1 cellular context compared by ENCODE assay signal in the genomic region with DNA sequence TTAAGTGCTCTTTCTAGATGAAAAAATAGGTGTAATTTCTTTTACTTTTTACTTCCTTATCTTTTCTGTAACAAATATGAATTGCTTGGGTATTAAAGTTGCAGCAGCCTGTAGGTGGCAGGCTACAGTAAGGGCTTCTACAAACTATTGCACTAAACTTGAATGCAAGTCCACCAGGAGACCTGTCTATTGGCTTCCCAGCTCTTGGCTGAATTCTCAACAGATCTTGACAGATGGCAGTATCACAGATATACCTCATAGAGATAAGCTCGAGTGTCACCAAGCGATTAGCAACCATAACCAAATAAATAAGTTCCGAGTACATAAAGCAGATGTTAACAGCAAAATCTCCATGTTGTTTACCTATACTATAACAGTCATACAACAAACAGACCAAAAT.
TF ChIP-seq lines count a peak whose summit lies in the region.

No MANE protein-coding gene starts in this region.

TF ChIP-seq in HepG2, 621 proteins besides CTCF, POLR2A, EP300 and RAD21 (continued from another document):
- TF ChIP-seq, protein P1, sequence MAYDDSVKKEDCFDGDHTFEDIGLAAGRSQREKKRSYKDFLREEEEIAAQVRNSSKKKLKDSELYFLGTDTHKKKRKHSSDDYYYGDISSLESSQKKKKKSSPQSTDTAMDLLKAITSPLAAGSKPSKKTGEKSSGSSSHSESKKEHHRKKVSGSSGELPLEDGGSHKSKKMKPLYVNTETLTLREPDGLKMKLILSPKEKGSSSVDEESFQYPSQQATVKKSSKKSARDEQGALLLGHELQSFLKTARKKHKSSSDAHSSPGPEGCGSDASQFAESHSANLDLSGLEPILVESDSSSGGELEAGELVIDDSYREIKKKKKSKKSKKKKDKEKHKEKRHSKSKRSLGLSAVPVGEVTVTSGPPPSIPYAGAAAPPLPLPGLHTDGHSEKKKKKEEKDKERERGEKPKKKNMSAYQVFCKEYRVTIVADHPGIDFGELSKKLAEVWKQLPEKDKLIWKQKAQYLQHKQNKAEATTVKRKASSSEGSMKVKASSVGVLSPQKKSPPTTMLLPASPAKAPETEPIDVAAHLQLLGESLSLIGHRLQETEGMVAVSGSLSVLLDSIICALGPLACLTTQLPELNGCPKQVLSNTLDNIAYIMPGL (CRISPR knock-in tag; IDR thresholded peaks at IDR 0.05; ENCODE audit: borderline replicate concordance in 1 of 2, low read depth in 1 of 2): peak; percentile 27 to 44; a peak in 2 of 4 replicates
- 0 out of 2 replicates have a peak, but pooled peaks have one; percentile 22 for TF ChIP-seq GATAD2A (CRISPR knock-in tag; IDR thresholded peaks at IDR 0.05)
- TF ChIP-seq SMAD3 (CRISPR knock-in tag; IDR thresholded peaks at IDR 0.05): 0 out of 2 replicates have a peak, but pooled peaks have one; percentile 35
- no peak for TF ChIP-seq NR2F1 (CRISPR knock-in tag; IDR thresholded peaks at IDR 0.05)
- TF ChIP-seq RBAK (CRISPR knock-in tag; IDR thresholded peaks at IDR 0.05): no peak
- TF ChIP-seq ELF3 (CRISPR knock-in tag; IDR thresholded peaks at IDR 0.05): peak; percentile 88
- no peak for TF ChIP-seq FOXK1 (CRISPR knock-in tag; IDR thresholded peaks at IDR 0.05; ENCODE audit: borderline replicate concordance, low read depth)
- TF ChIP-seq ZBTB8A (CRISPR knock-in tag; IDR thresholded peaks at IDR 0.05; ENCODE audit: borderline replicate concordance, low read depth): no peak
- TF ChIP-seq SMC3 (IDR thresholded peaks at IDR 0.05; ENCODE audit: low read length): peak; percentile 75
- TF ChIP-seq TEAD3 (CRISPR knock-in tag; optimal IDR thresholded peaks at IDR 0.05; ENCODE audit: borderline replicate concordance): peak; percentile 28
TF ChIP-seq in HepG2: peak in this region for 12.
